Comparison of ENCODE assay signal across 21 cellular contexts in genomic region chr14:69313176-69313575, GRCh38. TPM values are rescaled to one million over a fixed set of nuclear protein-coding genes. Genes with fewer than 3 reads are reported as not detected.
DNase-seq lines count a peak whose midpoint lies in the region; ATAC-seq and TF ChIP-seq lines count a peak whose summit lies in the region.
"Had no signal": no experiment of that assay in that cellular context is flagged by ENCODE, and none has a peak within 500 bp of the region (broad histone marks: within the 10 kb centered on the region; RNA-seq: fewer than 3 reads in every experiment).

No MANE protein-coding gene starts in this region.

- H3K36me3 ChIP-seq in RWPE2 (ENCODE audit: low read depth) (no peaks in the 10 kb centered on the region), spleen (no peaks in the 10 kb centered on the region), osteoblast (ENCODE audit: insufficient read depth, low read length) (no peaks in the 10 kb centered on the region), SK-N-SH (replicated peaks in 1 of 2; ENCODE audit: control insufficient read depth in 1 of 2, insufficient read depth in 2 of 2, low read length in 1 of 2) (no peaks in the 10 kb centered on the region)
- H3K36me3 ChIP-seq: HAP-1 had no signal

- no peak for TF ChIP-seq EP300 in SK-N-SH (IDR thresholded peaks at IDR 0.05; ENCODE audit: borderline replicate concordance in 1 of 2, low read depth in 1 of 2, low read length in 1 of 2)

- 79 to 96% (median 92%) methylated on average over 4 to 6 of the region's 6 CpGs for WGBS in spleen, 5 donors
- WGBS in SK-N-SH (ENCODE audit: low lambda C conversion rate) = 92% methylated on average over 2 of the region's 6 CpGs

- no peaks in the 10 kb centered on the region for H3K79me2 ChIP-seq in osteoblast (ENCODE audit: insufficient read depth, low read length)
- H3K79me2 ChIP-seq in SK-N-SH (ENCODE audit: insufficient read depth) = no peaks in the 10 kb centered on the region

- no peaks in the 10 kb centered on the region for H3K9me3 Mint-ChIP-seq in activated T-cell treated with anti-CD3 and anti-CD28 coated beads, Interleukin-2, amount 50 U/mL, for 24 hours
- no peaks in the 10 kb centered on the region for H3K9me3 Mint-ChIP-seq in activated T-cell treated with anti-CD3 and anti-CD28 coated beads, Interleukin-2, amount 50 U/mL, for 4 hours
- H3K9me3 Mint-ChIP-seq: IgD-negative memory B cell had no signal

- H3K4me3 ChIP-seq in RWPE2 (ENCODE audit: severe bottlenecking) (no peak overlapping the region), spleen (no peak overlapping the region), osteoblast (ENCODE audit: insufficient read depth, low read length) (no peak overlapping the region), SK-N-SH (ENCODE audit: low read depth in 2 of 2, low read length in 1 of 2) (no peak overlapping the region)
- H3K4me3 ChIP-seq: HAP-1 had no signal

- H2AFZ ChIP-seq in osteoblast (ENCODE audit: low read length) = no peak overlapping the region
- no peak overlapping the region for H2AFZ ChIP-seq in SK-N-SH (ENCODE audit: low read depth)

- no peaks in the 10 kb centered on the region for H3K4me1 Mint-ChIP-seq in activated T-cell treated with anti-CD3 and anti-CD28 coated beads, Interleukin-2, amount 50 U/mL, for 24 hours (ENCODE audit: low read depth)
- H3K4me1 Mint-ChIP-seq in activated T-cell treated with anti-CD3 and anti-CD28 coated beads, Interleukin-2, amount 50 U/mL, for 4 hours (ENCODE audit: low read depth) = no peaks in the 10 kb centered on the region
- H3K4me1 Mint-ChIP-seq: CD4-positive, CD25-positive, alpha-beta regulatory T cell had no signal

- H3K27me3 ChIP-seq in RWPE2 (ENCODE audit: insufficient read depth, poor library complexity, severe bottlenecking) = peaks cover 6% of the 10 kb centered on the region
- H3K27me3 ChIP-seq in spleen (replicated peaks in 1 of 7) = peaks cover 0 to 27% (median 0%) of the 10 kb centered on the region in 7 donors
- H3K27me3 ChIP-seq in osteoblast (ENCODE audit: insufficient read depth, low read length) = peaks cover 12% of the 10 kb centered on the region
- H3K27me3 ChIP-seq in SK-N-SH (ENCODE audit: insufficient read depth) = no peaks in the 10 kb centered on the region

- H3K9ac ChIP-seq in SK-N-SH = no peak overlapping the region

- H3K4me2 ChIP-seq in osteoblast (ENCODE audit: insufficient read depth, low read length) = no peak overlapping the region
- no peak overlapping the region for H3K4me2 ChIP-seq in SK-N-SH

- no peaks in the 10 kb centered on the region for H3K9me2 ChIP-seq in SK-N-SH

- no peak for TF ChIP-seq RAD21 in SK-N-SH (IDR thresholded peaks at IDR 0.05; ENCODE audit: low read length)

- intact Hi-C loops in spleen (cut with DNase I; ENCODE audit: low total_unique reads) = no loop called here

- TF ChIP-seq POLR2A in spleen (IDR thresholded peaks at IDR 0.05) = no peak

- H3K27me3 Mint-ChIP-seq in activated T-cell treated with anti-CD3 and anti-CD28 coated beads, Interleukin-2, amount 50 U/mL, for 24 hours = peaks cover 18% of the 10 kb centered on the region
- peaks cover 11% of the 10 kb centered on the region for H3K27me3 Mint-ChIP-seq in activated T-cell treated with anti-CD3 and anti-CD28 coated beads, Interleukin-2, amount 50 U/mL, for 4 hours (ENCODE audit: low read depth)

- POLR2A ChIA-PET in SK-N-SH (lab: Yijun Ruan, JAX) = no interaction called here

- H3K27ac Mint-ChIP-seq in activated T-cell treated with anti-CD3 and anti-CD28 coated beads, Interleukin-2, amount 50 U/mL, for 24 hours = no peak overlapping the region
- H3K27ac Mint-ChIP-seq: B cell; CD4-positive, CD25-positive, alpha-beta regulatory T cell; IgD-negative memory B cell had no signal

- DNase-seq in activated T-cell treated with anti-CD3 and anti-CD28 coated beads, Interleukin-2, amount 50 U/mL, for 24 hours = peak; percentile 3
- no peak for DNase-seq in activated T-cell treated with anti-CD3 and anti-CD28 coated beads, Interleukin-2, amount 50 U/mL, for 4 hours
- DNase-seq in RWPE2 (ENCODE audit: low spot score) (peak; percentile 38), left lobe of liver (ENCODE audit: low spot score) (peak; percentile 21), spleen (peak; percentile 40), osteoblast (ENCODE audit: insufficient read length, low spot score, missing footprints) (no peak), SK-N-SH (no peak)
- no peak for DNase-seq in stimulated activated CD4-positive, alpha-beta T cell treated with anti-CD3 and anti-CD28 coated beads, Interleukin-4, amount 100 ng/mL, for 4 hours
- DNase-seq: CD4-positive, CD25-positive, alpha-beta regulatory T cell; COR-L47; Karpas-422; NCI-H1048; NCI-H1436; NCI-H1930; NCI-H226; NCI-H524; NCI-H82 had no signal

- no peak overlapping the region for H3K4me3 Mint-ChIP-seq in activated T-cell treated with anti-CD3 and anti-CD28 coated beads, Interleukin-2, amount 50 U/mL, for 24 hours
- no peak overlapping the region for H3K4me3 Mint-ChIP-seq in activated T-cell treated with anti-CD3 and anti-CD28 coated beads, Interleukin-2, amount 50 U/mL, for 4 hours
- H3K4me3 Mint-ChIP-seq: B cell; CD4-positive, CD25-positive, alpha-beta regulatory T cell; IgD-negative memory B cell had no signal

- peaks cover 4% of the 10 kb centered on the region for H3F3A ChIP-seq in SK-N-SH (replicated peaks; ENCODE audit: insufficient read depth)

- no peak for ATAC-seq in activated T-cell treated with anti-CD3 and anti-CD28 coated beads, Interleukin-2, amount 50 U/mL, for 4 hours
- ATAC-seq in RWPE2 (ENCODE audit: low read depth) (no peak), left lobe of liver (no peak)

- CTCF ChIA-PET in SK-N-SH (lab: Yijun Ruan, JAX) = interaction anchor here (1.6 kb wide), 1 partner anchor 261 kb away, joined by 3 read pairs; the partner anchor contains the start of gene CCDC177

- H3K36me3 Mint-ChIP-seq in activated T-cell treated with anti-CD3 and anti-CD28 coated beads, Interleukin-2, amount 50 U/mL, for 24 hours (ENCODE audit: low read depth) = no peaks in the 10 kb centered on the region
- no peaks in the 10 kb centered on the region for H3K36me3 Mint-ChIP-seq in activated T-cell treated with anti-CD3 and anti-CD28 coated beads, Interleukin-2, amount 50 U/mL, for 4 hours (ENCODE audit: insufficient read depth)
- H3K36me3 Mint-ChIP-seq: CD4-positive, CD25-positive, alpha-beta regulatory T cell; IgD-negative memory B cell had no signal

- H3K9me3 ChIP-seq in RWPE2 (ENCODE audit: severe bottlenecking) = no peaks in the 10 kb centered on the region
- peaks cover 0 to 3% (median 0%) of the 10 kb centered on the region in 8 donors for H3K9me3 ChIP-seq in spleen
- no peaks in the 10 kb centered on the region for H3K9me3 ChIP-seq in osteoblast (ENCODE audit: low read depth, low read length)
- H3K9me3 ChIP-seq in SK-N-SH = no peaks in the 10 kb centered on the region
- H3K9me3 ChIP-seq: HAP-1 had no signal

- TF ChIP-seq CTCF in RWPE2 (IDR thresholded peaks at IDR 0.05; ENCODE audit: poor library complexity, severe bottlenecking) = no peak
- no peak for TF ChIP-seq CTCF in spleen (IDR thresholded peaks at IDR 0.05 in 8 of 11, conservative IDR thresholded peaks at IDR 0.05 in 3 of 11)
- TF ChIP-seq CTCF in osteoblast (IDR thresholded peaks at IDR 0.05; ENCODE audit: extremely low read depth, low read depth, low read length) = no peak
- no peak for TF ChIP-seq CTCF in SK-N-SH (IDR thresholded peaks at IDR 0.05)

- H3K4me1 ChIP-seq in RWPE2 (ENCODE audit: insufficient read depth, poor library complexity, severe bottlenecking) = no peaks in the 10 kb centered on the region
- peaks cover 5 to 24% (median 13%) of the 10 kb centered on the region in 6 donors for H3K4me1 ChIP-seq in spleen
- H3K4me1 ChIP-seq in osteoblast (ENCODE audit: insufficient read depth, low read length) = peaks cover 13% of the 10 kb centered on the region
- peaks cover 0 to 4% of the 10 kb centered on the region in 2 experiments; a peak in 2 of 4 replicates for H3K4me1 ChIP-seq in SK-N-SH (ENCODE audit: control insufficient read depth in 1 of 2, insufficient read depth in 2 of 2, low read depth in 1 of 2, low read length in 1 of 2)
- H3K4me1 ChIP-seq: HAP-1 had no signal

- H4K20me1 ChIP-seq in osteoblast (ENCODE audit: insufficient read depth, low read length) (no peaks in the 10 kb centered on the region), SK-N-SH (ENCODE audit: insufficient read depth) (no peaks in the 10 kb centered on the region)

- H3K27ac ChIP-seq in RWPE2 (ENCODE audit: poor library complexity, severe bottlenecking) = no peak overlapping the region
- H3K27ac ChIP-seq in spleen = no peak overlapping the region
- H3K27ac ChIP-seq in osteoblast (ENCODE audit: low read depth, low read length) = no peak overlapping the region
- H3K27ac ChIP-seq in SK-N-SH (ENCODE audit: low read depth in 2 of 2, low read length in 1 of 2) = no peak overlapping the region

TF ChIP-seq in SK-N-SH, 30 proteins besides CTCF, POLR2A, EP300 and RAD21:
- TF ChIP-seq RXRA (IDR thresholded peaks at IDR 0.05; ENCODE audit: borderline replicate concordance, low read depth) (no peak), FOXM1 (IDR thresholded peaks at IDR 0.05; ENCODE audit: low read depth) (no peak)

RNA-seq across cellular contexts. Expression of gene GALNT16, which starts 53.2 kb away (rescaled TPM):
- total RNA-seq in activated T-cell treated with anti-CD3 and anti-CD28 coated beads, Interleukin-2, amount 50 U/mL, for 4 hours = under 1 TPM in 1 of 3 donors, not detected in 2; 0.16 TPM
- total RNA-seq in left lobe of liver = 1.1 TPM
- total RNA-seq in spleen = 10 to 100 TPM in 5 of 7 donors, 1 to 10 TPM in 2; 6.7 to 36.4 (median 14.7) TPM
- polyA plus RNA-seq in spleen = 1 to 10 TPM; 2.1 to 5.3 (median 2.1) TPM
- 4.0 and 4.1 TPM in 2 replicates for total RNA-seq in osteoblast
- 12.7 and 17.0 TPM in 2 replicates for polyA plus RNA-seq in SK-N-SH (2012; rRNA removed)
- polyA plus RNA-seq in SK-N-SH (2012; cell fraction: cytosol; rRNA removed) = 8.9 and 12.4 TPM in 2 replicates
- polyA plus RNA-seq in SK-N-SH (2012; cell fraction: nucleus; rRNA removed) = 22.8 and 32.1 TPM in 2 replicates
- total RNA-seq: CD4-positive, CD25-positive, alpha-beta regulatory T cell; MCF 10A had no signal
- polyA plus RNA-seq: IgD-negative memory B cell had no signal

Comparison
In these comparisons a context has a peak if more than half of its experiments do, and no peak if none do; other contexts are left out.
1. DNase-seq: peak in activated T-cell treated with anti-CD3 and anti-CD28 coated beads, Interleukin-2, amount 50 U/mL, for 24 hours (single experiment), RWPE2 (single experiment), left lobe of liver (single experiment) and spleen (single experiment); none in activated T-cell treated with anti-CD3 and anti-CD28 coated beads, Interleukin-2, amount 50 U/mL, for 4 hours (single experiment), stimulated activated CD4-positive, alpha-beta T cell treated with anti-CD3 and anti-CD28 coated beads, Interleukin-4, amount 100 ng/mL, for 4 hours (0 of 2), osteoblast (single experiment) and SK-N-SH (single experiment).